Comparison of ENCODE assay signal across 1 cellular context in the genomic region with DNA sequence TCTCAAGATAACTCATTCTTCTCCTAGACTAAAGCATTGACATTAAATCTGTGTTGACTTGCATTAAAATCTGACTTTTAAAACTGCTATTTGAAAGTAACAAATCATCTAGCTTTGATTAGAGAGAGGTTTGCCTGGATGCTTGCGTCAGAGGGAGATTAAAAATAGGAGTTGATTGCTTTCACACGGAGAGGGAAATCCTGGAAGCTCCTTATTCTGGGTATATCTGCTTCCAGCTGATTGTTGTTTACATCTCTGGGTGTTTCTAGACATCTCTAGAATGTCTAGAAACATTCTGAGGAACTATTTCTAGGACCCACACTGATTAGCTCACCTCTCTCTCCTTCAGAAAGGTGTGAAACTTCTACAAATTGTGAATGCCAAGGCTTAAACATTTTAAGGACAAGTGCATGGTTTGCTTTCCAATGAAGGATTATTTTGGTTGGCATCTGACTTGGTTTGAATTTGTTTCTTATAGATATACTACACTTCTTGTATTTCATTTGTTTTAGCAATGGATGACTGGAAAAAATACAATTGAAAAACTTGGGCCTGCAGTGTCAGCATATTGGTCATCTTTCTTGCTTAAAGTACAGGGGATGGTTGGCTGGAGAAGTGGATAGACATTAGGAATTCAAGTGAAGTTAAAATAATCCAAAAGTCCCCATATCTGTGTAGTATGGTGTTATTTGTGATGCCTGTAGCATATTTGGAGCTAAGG.
TF ChIP-seq lines count a peak whose summit lies in the region.

No MANE protein-coding gene starts in this region.

TF ChIP-seq in HCT116, 20 proteins besides CTCF, POLR2A, EP300 and RAD21 (continued from another document):
- no peak for TF ChIP-seq POLR2AphosphoS5 (IDR thresholded peaks at IDR 0.05; ENCODE audit: low read depth, low read length)
TF ChIP-seq in HCT116: peak in this region for 0.
